1 cellular context compared by ENCODE assay signal in the genomic region with DNA sequence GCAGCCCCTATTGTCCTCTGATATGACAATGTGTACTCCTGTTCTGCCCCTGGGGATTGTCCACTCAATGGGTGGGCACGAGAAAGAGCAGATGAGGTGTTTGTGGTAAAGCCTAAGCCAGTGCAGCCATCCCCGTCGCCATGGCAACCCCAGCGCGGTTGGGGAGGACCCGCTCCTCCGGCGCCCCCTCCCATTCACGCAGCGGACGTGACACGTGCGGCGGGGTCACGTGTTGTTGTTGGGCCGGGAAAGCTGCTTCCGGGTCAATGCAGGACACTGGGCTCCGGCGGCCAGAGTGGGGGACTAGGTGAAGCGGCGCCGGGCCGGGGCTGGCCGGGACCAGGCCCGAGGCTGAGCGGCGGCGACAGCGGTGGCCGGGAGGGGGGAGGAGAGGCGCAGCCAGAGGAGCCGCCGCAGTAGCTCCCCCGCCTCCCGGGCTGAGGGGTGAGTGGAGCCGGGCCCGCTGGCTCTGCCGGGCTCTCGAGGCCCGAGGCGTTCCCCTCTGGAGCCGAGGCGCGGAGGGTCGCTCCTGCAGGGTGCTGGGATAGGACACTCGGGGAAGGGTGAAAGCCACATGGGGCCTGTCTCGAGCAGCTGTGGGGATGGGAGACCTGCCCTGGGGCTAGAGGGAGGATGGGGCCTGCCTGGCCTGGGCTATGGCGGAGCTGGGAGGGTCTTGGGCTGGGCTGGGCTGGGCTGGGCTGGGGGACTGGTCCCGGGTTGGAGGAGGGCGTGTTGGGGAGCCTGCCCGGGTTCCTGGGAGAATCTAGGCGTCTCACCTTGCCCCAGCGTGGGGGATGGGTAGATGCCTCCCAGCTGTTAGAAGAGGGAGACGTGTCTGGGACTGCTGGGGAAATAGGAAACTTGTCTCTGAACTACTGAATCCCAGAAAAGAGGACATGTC.
TF ChIP-seq lines count a peak whose summit lies in the region.

A gene with protein sequence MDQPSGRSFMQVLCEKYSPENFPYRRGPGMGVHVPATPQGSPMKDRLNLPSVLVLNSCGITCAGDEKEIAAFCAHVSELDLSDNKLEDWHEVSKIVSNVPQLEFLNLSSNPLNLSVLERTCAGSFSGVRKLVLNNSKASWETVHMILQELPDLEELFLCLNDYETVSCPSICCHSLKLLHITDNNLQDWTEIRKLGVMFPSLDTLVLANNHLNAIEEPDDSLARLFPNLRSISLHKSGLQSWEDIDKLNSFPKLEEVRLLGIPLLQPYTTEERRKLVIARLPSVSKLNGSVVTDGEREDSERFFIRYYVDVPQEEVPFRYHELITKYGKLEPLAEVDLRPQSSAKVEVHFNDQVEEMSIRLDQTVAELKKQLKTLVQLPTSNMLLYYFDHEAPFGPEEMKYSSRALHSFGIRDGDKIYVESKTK (plus strand): TSS at position 255 of the 904 bp plus-strand sequence. CDS start 21,589 bp downstream, outside the sequence.

TF ChIP-seq in HCT116, 20 proteins besides CTCF, POLR2A, EP300 and RAD21 (continued from another document):
- peak; percentile 41; the same call in 1 of the 2 replicates for TF ChIP-seq CBX3 (IDR thresholded peaks at IDR 0.05; ENCODE audit: low read depth)
- TF ChIP-seq ZFX (IDR thresholded peaks at IDR 0.05) = peak; percentile 93
- TF ChIP-seq CEBPB (IDR thresholded peaks at IDR 0.05; ENCODE audit: low read depth) = no peak
- TF ChIP-seq EZH2 (IDR thresholded peaks at IDR 0.05) = no peak
- no peak for TF ChIP-seq EGR1 (IDR thresholded peaks at IDR 0.05; ENCODE audit: low read depth)
- no peak for TF ChIP-seq ZNF274 (IDR thresholded peaks at IDR 0.05; ENCODE audit: low read depth, low read length)
- no peak for TF ChIP-seq EZH2phosphoT487 (IDR thresholded peaks at IDR 0.05; ENCODE audit: borderline replicate concordance)
- no peak for TF ChIP-seq FOSL1 (IDR thresholded peaks at IDR 0.05; ENCODE audit: low read depth)
- peak; percentile 28; the same call in 1 of the 2 replicates for TF ChIP-seq SIN3A (IDR thresholded peaks at IDR 0.05; ENCODE audit: low read depth)
- TF ChIP-seq, protein P1, sequence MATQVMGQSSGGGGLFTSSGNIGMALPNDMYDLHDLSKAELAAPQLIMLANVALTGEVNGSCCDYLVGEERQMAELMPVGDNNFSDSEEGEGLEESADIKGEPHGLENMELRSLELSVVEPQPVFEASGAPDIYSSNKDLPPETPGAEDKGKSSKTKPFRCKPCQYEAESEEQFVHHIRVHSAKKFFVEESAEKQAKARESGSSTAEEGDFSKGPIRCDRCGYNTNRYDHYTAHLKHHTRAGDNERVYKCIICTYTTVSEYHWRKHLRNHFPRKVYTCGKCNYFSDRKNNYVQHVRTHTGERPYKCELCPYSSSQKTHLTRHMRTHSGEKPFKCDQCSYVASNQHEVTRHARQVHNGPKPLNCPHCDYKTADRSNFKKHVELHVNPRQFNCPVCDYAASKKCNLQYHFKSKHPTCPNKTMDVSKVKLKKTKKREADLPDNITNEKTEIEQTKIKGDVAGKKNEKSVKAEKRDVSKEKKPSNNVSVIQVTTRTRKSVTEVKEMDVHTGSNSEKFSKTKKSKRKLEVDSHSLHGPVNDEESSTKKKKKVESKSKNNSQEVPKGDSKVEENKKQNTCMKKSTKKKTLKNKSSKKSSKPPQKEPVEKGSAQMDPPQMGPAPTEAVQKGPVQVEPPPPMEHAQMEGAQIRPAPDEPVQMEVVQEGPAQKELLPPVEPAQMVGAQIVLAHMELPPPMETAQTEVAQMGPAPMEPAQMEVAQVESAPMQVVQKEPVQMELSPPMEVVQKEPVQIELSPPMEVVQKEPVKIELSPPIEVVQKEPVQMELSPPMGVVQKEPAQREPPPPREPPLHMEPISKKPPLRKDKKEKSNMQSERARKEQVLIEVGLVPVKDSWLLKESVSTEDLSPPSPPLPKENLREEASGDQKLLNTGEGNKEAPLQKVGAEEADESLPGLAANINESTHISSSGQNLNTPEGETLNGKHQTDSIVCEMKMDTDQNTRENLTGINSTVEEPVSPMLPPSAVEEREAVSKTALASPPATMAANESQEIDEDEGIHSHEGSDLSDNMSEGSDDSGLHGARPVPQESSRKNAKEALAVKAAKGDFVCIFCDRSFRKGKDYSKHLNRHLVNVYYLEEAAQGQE (IDR thresholded peaks at IDR 0.05; ENCODE audit: low read depth) = no peak
- TF ChIP-seq TCF7L2 (IDR thresholded peaks at IDR 0.05; ENCODE audit: borderline replicate concordance, extremely low read depth, insufficient read depth, insufficient read length) = no peak
TF ChIP-seq in HCT116: peak in this region for 8.
